In the genomic region with DNA sequence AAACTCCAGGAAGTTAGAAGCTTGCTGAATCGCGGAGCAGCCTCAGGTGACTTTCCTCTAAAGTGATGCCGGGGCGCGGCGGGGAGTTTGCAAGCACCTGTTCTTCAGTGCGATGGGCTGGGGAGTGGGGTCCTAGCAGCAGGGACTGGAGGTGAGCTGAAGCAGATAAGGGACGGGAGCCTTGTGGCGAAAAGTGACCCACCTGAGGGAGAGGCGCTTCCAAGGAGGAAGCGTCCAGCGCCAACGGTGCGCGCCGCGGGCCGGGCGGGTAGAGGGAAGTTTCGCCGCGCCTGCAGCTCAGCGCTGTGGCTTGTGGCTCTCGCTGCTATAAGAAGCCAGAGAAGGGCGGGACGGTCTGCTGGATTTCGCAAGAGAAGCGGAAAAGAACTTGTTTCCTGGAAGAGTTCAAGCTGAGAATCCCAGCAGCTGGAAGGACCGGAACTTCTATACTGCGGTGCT, we compare ENCODE assay signal across 9 cellular contexts. TPM values are rescaled to one million over a fixed set of nuclear protein-coding genes. Genes with fewer than 3 reads are reported as not detected.
DNase-seq lines count a peak whose midpoint lies in the region; ATAC-seq and TF ChIP-seq lines count a peak whose summit lies in the region.
"Had no signal": no experiment of that assay in that cellular context is flagged by ENCODE, and none has a peak within 500 bp of the region (broad histone marks: within the 10 kb centered on the region; RNA-seq: fewer than 3 reads in every experiment).

A gene (minus strand): TSS at position 305 of the 459 bp plus-strand sequence. CDS start 22,625 bp downstream, outside the sequence.

- no peak within 1 kb of the TSS for H3K4me3 ChIP-seq in WERI-Rb-1 (ENCODE audit: low read depth, low read length)
- H3K4me3 ChIP-seq: SK-N-MC had no signal

- H3K27ac ChIP-seq in WERI-Rb-1, result no peak within 1 kb of the TSS
- H3K27ac ChIP-seq: SK-N-MC had no signal

- ATAC-seq in GM18861 (IDR thresholded peaks at IDR 0.05; ENCODE audit: unreplicated experiment) (no peak), GM18520 (IDR thresholded peaks at IDR 0.05; ENCODE audit: unreplicated experiment) (no peak)

- H3K9me3 ChIP-seq in WERI-Rb-1 (ENCODE audit: severe bottlenecking), result no peaks in the 10 kb centered on the region

- peak; percentile 3 to 21 for DNase-seq in NCI-H524 (lab: John Stamatoyannopoulos, UW)
- no peak for DNase-seq in NCI-H524 treated with DMSO at 0.1 percent for 48 hours (lab: John Stamatoyannopoulos, UW)
- DNase-seq in amniotic epithelial cell (ENCODE audit: low read depth), result peak; percentile 1
- DNase-seq in iPS DF 19.7 (ENCODE audit: low read depth, low spot score), result peak; percentile 42
- DNase-seq in renal cortical epithelial cell (ENCODE audit: low read depth), result peak; percentile 83
- DNase-seq in WERI-Rb-1, result no peak

- H3K27me3 ChIP-seq in WERI-Rb-1 (ENCODE audit: insufficient read depth, low read depth, severe bottlenecking), result no peaks in the 10 kb centered on the region

- no peaks in the 10 kb centered on the region for H3K36me3 ChIP-seq in WERI-Rb-1

- TF ChIP-seq CTCF in WERI-Rb-1 (IDR thresholded peaks at IDR 0.05; ENCODE audit: low read depth, low read length), result no peak

RNA-seq across cellular contexts. Expression of the gene that starts here (rescaled TPM):
- total RNA-seq in renal cortical epithelial cell, result 0.30 and 2.1 TPM in 2 replicates

Comparison
In these comparisons a context has a peak if more than half of its experiments do, and no peak if none do; other contexts are left out.
1. DNase-seq: peak in NCI-H524 (2 of 2), amniotic epithelial cell (single experiment), iPS DF 19.7 (single experiment) and renal cortical epithelial cell (single experiment); none in NCI-H524 treated with DMSO at 0.1 percent for 48 hours (single experiment) and WERI-Rb-1 (single experiment).